In the genomic region with DNA sequence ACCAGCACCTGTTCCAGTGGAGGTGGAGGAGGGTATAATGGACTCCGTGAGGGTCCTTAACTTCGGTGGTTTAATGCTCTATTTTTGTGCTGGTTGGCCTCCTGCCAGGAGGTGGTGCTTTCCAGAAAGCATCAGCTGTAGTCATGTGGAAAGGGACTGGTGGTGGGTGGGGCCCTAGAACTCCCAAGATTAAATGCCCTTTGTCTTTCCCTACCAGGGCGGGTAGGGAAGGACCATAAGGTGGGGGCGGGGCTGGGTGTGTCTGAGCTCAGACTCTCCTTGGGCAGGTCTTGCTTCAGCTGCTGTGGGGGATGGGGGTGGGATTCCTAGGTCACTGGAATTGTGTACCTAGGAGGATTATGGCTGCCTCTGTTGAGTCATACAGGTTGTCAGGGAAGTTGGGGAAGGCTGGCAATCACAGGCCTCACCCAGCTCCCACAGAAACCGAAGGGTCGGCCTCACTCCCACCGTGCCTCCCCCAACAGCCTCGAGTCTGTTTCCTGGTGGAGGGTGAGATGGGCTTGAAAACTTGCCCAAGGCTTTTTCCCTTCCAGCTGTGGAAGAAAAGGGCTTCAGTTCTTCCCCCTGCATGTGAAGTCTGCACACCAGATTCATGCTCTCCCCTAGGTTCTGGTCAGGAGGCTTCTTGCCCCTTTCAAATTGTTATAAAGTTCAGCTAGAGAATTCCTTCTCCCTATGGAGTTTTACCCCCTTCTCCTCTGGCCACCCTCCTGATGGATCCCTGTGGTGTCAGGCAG, we compare ENCODE assay signal across 1 cellular context.
TF ChIP-seq lines count a peak whose summit lies in the region.

No MANE protein-coding gene starts in this region.

TF ChIP-seq in GM23338, 12 proteins besides CTCF, POLR2A, EP300 and RAD21:
- TF ChIP-seq ZNF462 (CRISPR knock-in tag; IDR thresholded peaks at IDR 0.05): no peak
- no peak for TF ChIP-seq CREB1 (CRISPR knock-in tag; IDR thresholded peaks at IDR 0.05; ENCODE audit: low read depth)
- TF ChIP-seq JUNB (IDR thresholded peaks at IDR 0.05; ENCODE audit: unreplicated experiment): no peak
- TF ChIP-seq EZH2 (IDR thresholded peaks at IDR 0.05; ENCODE audit: low read depth, unreplicated experiment): no peak
- TF ChIP-seq POLR2AphosphoS5 (IDR thresholded peaks at IDR 0.05; ENCODE audit: low read depth): no peak
- TF ChIP-seq EZH2phosphoT487 (IDR thresholded peaks at IDR 0.05; ENCODE audit: unreplicated experiment): no peak
- TF ChIP-seq STAT1 (IDR thresholded peaks at IDR 0.05; ENCODE audit: unreplicated experiment): no peak
- TF ChIP-seq, protein P1, sequence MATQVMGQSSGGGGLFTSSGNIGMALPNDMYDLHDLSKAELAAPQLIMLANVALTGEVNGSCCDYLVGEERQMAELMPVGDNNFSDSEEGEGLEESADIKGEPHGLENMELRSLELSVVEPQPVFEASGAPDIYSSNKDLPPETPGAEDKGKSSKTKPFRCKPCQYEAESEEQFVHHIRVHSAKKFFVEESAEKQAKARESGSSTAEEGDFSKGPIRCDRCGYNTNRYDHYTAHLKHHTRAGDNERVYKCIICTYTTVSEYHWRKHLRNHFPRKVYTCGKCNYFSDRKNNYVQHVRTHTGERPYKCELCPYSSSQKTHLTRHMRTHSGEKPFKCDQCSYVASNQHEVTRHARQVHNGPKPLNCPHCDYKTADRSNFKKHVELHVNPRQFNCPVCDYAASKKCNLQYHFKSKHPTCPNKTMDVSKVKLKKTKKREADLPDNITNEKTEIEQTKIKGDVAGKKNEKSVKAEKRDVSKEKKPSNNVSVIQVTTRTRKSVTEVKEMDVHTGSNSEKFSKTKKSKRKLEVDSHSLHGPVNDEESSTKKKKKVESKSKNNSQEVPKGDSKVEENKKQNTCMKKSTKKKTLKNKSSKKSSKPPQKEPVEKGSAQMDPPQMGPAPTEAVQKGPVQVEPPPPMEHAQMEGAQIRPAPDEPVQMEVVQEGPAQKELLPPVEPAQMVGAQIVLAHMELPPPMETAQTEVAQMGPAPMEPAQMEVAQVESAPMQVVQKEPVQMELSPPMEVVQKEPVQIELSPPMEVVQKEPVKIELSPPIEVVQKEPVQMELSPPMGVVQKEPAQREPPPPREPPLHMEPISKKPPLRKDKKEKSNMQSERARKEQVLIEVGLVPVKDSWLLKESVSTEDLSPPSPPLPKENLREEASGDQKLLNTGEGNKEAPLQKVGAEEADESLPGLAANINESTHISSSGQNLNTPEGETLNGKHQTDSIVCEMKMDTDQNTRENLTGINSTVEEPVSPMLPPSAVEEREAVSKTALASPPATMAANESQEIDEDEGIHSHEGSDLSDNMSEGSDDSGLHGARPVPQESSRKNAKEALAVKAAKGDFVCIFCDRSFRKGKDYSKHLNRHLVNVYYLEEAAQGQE (IDR thresholded peaks at IDR 0.05; ENCODE audit: unreplicated experiment): no peak
- TF ChIP-seq ZNF114 (CRISPR knock-in tag; IDR thresholded peaks at IDR 0.05): no peak
- TF ChIP-seq ETS1 (IDR thresholded peaks at IDR 0.05): no peak
- no peak for TF ChIP-seq ZNF331 (CRISPR knock-in tag; IDR thresholded peaks at IDR 0.05; ENCODE audit: low read depth)
- TF ChIP-seq NANOG (IDR thresholded peaks at IDR 0.05; ENCODE audit: borderline replicate concordance): no peak
